ENCODE assay signal across 1 cellular context in the genomic region with DNA sequence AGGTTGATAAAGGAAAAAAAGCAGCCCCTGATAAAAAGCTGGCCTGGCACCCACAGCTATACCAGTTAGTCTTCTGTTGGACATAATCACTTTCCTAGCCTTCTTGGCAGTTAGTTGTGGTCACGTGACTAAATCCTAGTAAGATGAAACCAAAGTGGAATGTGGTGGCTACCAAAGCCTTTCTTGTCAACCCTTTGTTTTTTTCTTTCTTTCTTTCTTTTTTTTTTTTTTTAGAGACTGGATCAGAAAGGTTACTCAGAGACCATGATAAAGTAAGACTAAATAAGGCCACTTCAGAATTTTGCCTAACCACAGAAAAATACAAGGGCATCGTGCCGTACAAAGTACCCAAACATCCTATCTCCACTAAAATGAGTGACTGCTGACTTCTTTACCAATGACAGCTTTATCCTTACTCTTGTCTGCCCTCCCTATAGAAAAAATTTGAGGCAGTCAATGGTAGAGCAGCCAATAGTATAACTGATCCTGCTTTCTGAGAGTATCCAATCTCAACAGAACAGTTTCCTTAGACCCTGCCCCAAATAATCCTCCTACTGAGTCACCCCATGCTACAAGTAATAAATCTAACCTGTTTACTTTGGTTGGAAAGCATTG.
TF ChIP-seq lines count a peak whose summit lies in the region.

No MANE protein-coding gene starts in this region.

TF ChIP-seq in H1, 55 proteins besides CTCF, POLR2A, EP300 and RAD21 (continued from another document):
- TF ChIP-seq, protein P1, sequence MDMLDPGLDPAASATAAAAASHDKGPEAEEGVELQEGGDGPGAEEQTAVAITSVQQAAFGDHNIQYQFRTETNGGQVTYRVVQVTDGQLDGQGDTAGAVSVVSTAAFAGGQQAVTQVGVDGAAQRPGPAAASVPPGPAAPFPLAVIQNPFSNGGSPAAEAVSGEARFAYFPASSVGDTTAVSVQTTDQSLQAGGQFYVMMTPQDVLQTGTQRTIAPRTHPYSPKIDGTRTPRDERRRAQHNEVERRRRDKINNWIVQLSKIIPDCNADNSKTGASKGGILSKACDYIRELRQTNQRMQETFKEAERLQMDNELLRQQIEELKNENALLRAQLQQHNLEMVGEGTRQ (IDR thresholded peaks at IDR 0.05; ENCODE audit: low read length): peak; percentile 74
